In genomic region chr3:106367496-106367895, GRCh38 we compare ENCODE assay signal across 30 cellular contexts.
"Had no signal": no experiment of that assay in that cellular context is flagged by ENCODE, and none has a peak within 500 bp of the region (broad histone marks: within the 10 kb centered on the region; RNA-seq: fewer than 3 reads in every experiment).

No MANE protein-coding gene starts in this region.

- H3K4me2 ChIP-seq: hepatocyte had no signal

- H3K27me3 ChIP-seq: brain microvascular endothelial cell, colonic mucosa, esophagus squamous epithelium, foreskin keratinocyte, gastrocnemius medialis, heart right ventricle, hepatocyte had no signal

- H3K4me3 ChIP-seq: colonic mucosa, esophagus squamous epithelium, gastrocnemius medialis, heart right ventricle, hepatocyte had no signal

- H2AFZ ChIP-seq: hepatocyte had no signal

- H3K9me3 ChIP-seq: colonic mucosa, esophagus squamous epithelium, gastrocnemius medialis had no signal

- ATAC-seq: activated CD4-positive, CD25-positive, alpha-beta regulatory T cell treated with anti-CD3 and anti-CD28 coated beads, Interleukin-2, amount 50 U/mL, for 24 hours; activated CD8-positive, alpha-beta T cell treated with anti-CD3 and anti-CD28 coated beads, Interleukin-2, amount 10 ng/mL, durations not matched to agents 7 days and 5 days; activated naive CD4-positive, alpha-beta T cell treated with anti-CD3 and anti-CD28 coated beads, Interleukin-2, amount 50 U/mL, for 72 hours; activated T-cell treated with anti-CD3 and anti-CD28 coated beads, Interleukin-2, amount 50 U/mL, for 72 hours; foreskin keratinocyte; gastrocnemius medialis; heart right ventricle; WTC11 had no signal

- H3K36me3 ChIP-seq: brain microvascular endothelial cell, colonic mucosa, esophagus squamous epithelium, gastrocnemius medialis, heart right ventricle had no signal

- DNase-seq: activated CD4-positive, alpha-beta memory T cell treated with anti-CD3 and anti-CD28 coated beads for 36 hours; activated CD4-positive, alpha-beta T cell treated with anti-CD3 and anti-CD28 coated beads, Interleukin-2, amount 10 ng/mL, durations not matched to agents 24 days and 14 days; activated CD8-positive, alpha-beta memory T cell treated with anti-CD3 and anti-CD28 coated beads, Interleukin-2, amount 50 U/mL, for 48 hours; activated CD8-positive, alpha-beta T cell treated with anti-CD3 and anti-CD28 coated beads, Interleukin-2, amount 10 ng/mL, durations not matched to agents 7 days and 5 days; activated gamma-delta T cell; activated naive CD4-positive, alpha-beta T cell; activated naive CD4-positive, alpha-beta T cell treated with anti-CD3 and anti-CD28 coated beads, Interleukin-2, amount 10 ng/mL, durations not matched to agents 7 days and 5 days; activated naive CD8-positive, alpha-beta T cell treated with anti-CD3 and anti-CD28 coated beads, Interleukin-2, amount 10 ng/mL, durations not matched to agents 7 days and 5 days; activated T-cell treated with anti-CD3 and anti-CD28 coated beads for 4 hours; activated T-cell treated with anti-CD3 and anti-CD28 coated beads, Interleukin-2, amount 50 U/mL, for 24 hours; activated T-cell treated with anti-CD3 and anti-CD28 coated beads, Interleukin-2, amount 50 U/mL, for 72 hours; amniotic stem cell; anterior cingulate cortex; brain microvascular endothelial cell; caudate nucleus; cerebellar nuclear complex; colonic mucosa; effector CD8-positive, alpha-beta T cell; esophagus squamous epithelium; foreskin keratinocyte; gastrocnemius medialis; glutamatergic neuron; heart right ventricle; T-helper 2 cell had no signal

- H3K4me1 ChIP-seq: colonic mucosa, esophagus squamous epithelium, foreskin keratinocyte, gastrocnemius medialis, heart right ventricle had no signal

- H3K27ac ChIP-seq: brain microvascular endothelial cell, colonic mucosa, epithelial cell of prostate, esophagus squamous epithelium, foreskin keratinocyte, gastrocnemius medialis, heart right ventricle, hepatocyte, VCaP had no signal
